Comparison of ENCODE assay signal across 8 cellular contexts in genomic region chr4:16916719-16917337, GRCh38. TPM values are rescaled to one million over a fixed set of nuclear protein-coding genes. Genes with fewer than 3 reads are reported as not detected.
DNase-seq lines count a peak whose midpoint lies in the region; ATAC-seq and TF ChIP-seq lines count a peak whose summit lies in the region.

No MANE protein-coding gene starts in this region.

- H3K27ac ChIP-seq in heart right ventricle = no peak overlapping the region

- no peaks in the 10 kb centered on the region for H3K36me3 ChIP-seq in heart right ventricle

- WGBS in heart right ventricle, 2 donors = 72 to 73% methylated on average over 13 of the region's 13 CpGs

- H3K4me1 ChIP-seq in heart right ventricle = no peaks in the 10 kb centered on the region

- intact Hi-C loops in heart right ventricle (cut with DNase I) (loop anchor here in 8 of 10 donors (2.0 to 10.0 kb wide), 5 partner anchors 122 to 408 kb away; no protein-coding TSS in a partner anchor), posterior cingulate gyrus (cut with DNase I) (loop anchor here (5.0 to 10.0 kb wide), 2 partner anchors 408 to 530 kb away; no protein-coding TSS in a partner anchor)

- no peak overlapping the region for H3K27ac Mint-ChIP-seq in activated T-cell treated with anti-CD3 and anti-CD28 coated beads, Interleukin-2, amount 50 U/mL, for 72 hours

- peak; percentile 63 to 83 (median 74) for TF ChIP-seq CTCF in heart right ventricle (IDR thresholded peaks at IDR 0.05)

- H3K4me1 Mint-ChIP-seq in activated T-cell treated with anti-CD3 and anti-CD28 coated beads, Interleukin-2, amount 50 U/mL, for 72 hours (ENCODE audit: low read depth) = peaks cover 11% of the 10 kb centered on the region

- no peaks in the 10 kb centered on the region for H3K27me3 ChIP-seq in heart right ventricle

- H3K9me3 ChIP-seq in heart right ventricle = no peaks in the 10 kb centered on the region

- no peaks in the 10 kb centered on the region for H3K9me3 Mint-ChIP-seq in activated T-cell treated with anti-CD3 and anti-CD28 coated beads, Interleukin-2, amount 50 U/mL, for 72 hours

- DNase-seq in DMS 273 (lab: John Stamatoyannopoulos, UW; ENCODE audit: unreplicated experiment) = peak; percentile 73
- peak; percentile 58 for DNase-seq in RPMI7951 (ENCODE audit: low read depth)
- peak; percentile 80 to 82 for DNase-seq in activated T-cell treated with anti-CD3 and anti-CD28 coated beads, Interleukin-2, amount 50 U/mL, for 72 hours
- peak; percentile 19 to 39 for DNase-seq in heart right ventricle
- peak; percentile 62 to 70 for DNase-seq in stimulated activated CD4-positive, alpha-beta T cell treated with anti-CD3 and anti-CD28 coated beads, Interleukin-2, amount 100 ng/mL, for 48 hours
- no peak for DNase-seq in posterior cingulate gyrus

- H3K4me3 Mint-ChIP-seq in activated T-cell treated with anti-CD3 and anti-CD28 coated beads, Interleukin-2, amount 50 U/mL, for 72 hours = no peak overlapping the region

- H3K27me3 Mint-ChIP-seq in activated T-cell treated with anti-CD3 and anti-CD28 coated beads, Interleukin-2, amount 50 U/mL, for 72 hours (ENCODE audit: low read depth) = no peaks in the 10 kb centered on the region

- H3K36me3 Mint-ChIP-seq in activated T-cell treated with anti-CD3 and anti-CD28 coated beads, Interleukin-2, amount 50 U/mL, for 72 hours (ENCODE audit: insufficient read depth in 2 of 2) = no peaks in the 10 kb centered on the region

- ATAC-seq in GM21381 (IDR thresholded peaks at IDR 0.05; ENCODE audit: unreplicated experiment) = peak; percentile 96
- peak; percentile 92 for ATAC-seq in HG03571 (IDR thresholded peaks at IDR 0.05; ENCODE audit: unreplicated experiment)
- peak; percentile 85 to 90 for ATAC-seq in activated T-cell treated with anti-CD3 and anti-CD28 coated beads, Interleukin-2, amount 50 U/mL, for 72 hours (replicated peaks in 1 of 2)
- ATAC-seq in heart right ventricle = peak in 5 of 8 donors; percentile 41 to 68 (median 46)

- no peak overlapping the region for H3K4me3 ChIP-seq in heart right ventricle

RNA-seq across cellular contexts. Expression of gene LDB2, which starts 18.4 kb away (rescaled TPM):
- 0.24 and 0.98 TPM in 2 replicates for total RNA-seq in RPMI7951 (2014; rRNA removed; shearing (Covaris generic))
- not detected for total RNA-seq in activated T-cell treated with anti-CD3 and anti-CD28 coated beads, Interleukin-2, amount 50 U/mL, for 72 hours
- 10 to 100 TPM; 14.5 to 43.3 (median 23.5) TPM for total RNA-seq in heart right ventricle
- 10 to 100 TPM; 21.3 to 30.4 TPM for polyA plus RNA-seq in heart right ventricle

Comparison
In these comparisons a context has a peak if more than half of its experiments do, and no peak if none do; other contexts are left out.
1. DNase-seq: peak in DMS 273 (single experiment), RPMI7951 (single experiment), activated T-cell treated with anti-CD3 and anti-CD28 coated beads, Interleukin-2, amount 50 U/mL, for 72 hours (2 of 2), heart right ventricle (2 of 2) and stimulated activated CD4-positive, alpha-beta T cell treated with anti-CD3 and anti-CD28 coated beads, Interleukin-2, amount 100 ng/mL, for 48 hours (2 of 2); none in posterior cingulate gyrus (0 of 10).
2. ATAC-seq: peak in every context shown above with its lines; median percentile 96 in GM21381; 92 in HG03571; 88 in activated T-cell treated with anti-CD3 and anti-CD28 coated beads, Interleukin-2, amount 50 U/mL, for 72 hours; 46 in heart right ventricle.